Comparison of ENCODE assay signal across 29 cellular contexts in genomic region chrX:115036029-115036428, GRCh38. TPM values are rescaled to one million over a fixed set of nuclear protein-coding genes. Genes with fewer than 3 reads are reported as not detected.
"Had no signal": no experiment of that assay in that cellular context is flagged by ENCODE, and none has a peak within 500 bp of the region (broad histone marks: within the 10 kb centered on the region; RNA-seq: fewer than 3 reads in every experiment).

No MANE protein-coding gene starts in this region.

- H3K4me2 ChIP-seq: hepatocyte had no signal

- H3K27ac ChIP-seq: colonic mucosa, epithelial cell of prostate, esophagus squamous epithelium, gastrocnemius medialis, heart left ventricle, hepatocyte, left lung, lower lobe of right lung had no signal

- H3K36me3 ChIP-seq: colonic mucosa, esophagus squamous epithelium, gastrocnemius medialis, heart left ventricle, left lung, lower lobe of right lung had no signal

- H3K4me3 Mint-ChIP-seq: dendritic cell treated with granulocyte-macrophage colony-stimulating factor and Interleukin-4, amounts not matched to agents 40 ng/mL and 50 ng/mL, for 4 days; effector memory CD8-positive, alpha-beta T cell; endodermal cell; immature natural killer cell; memory B cell; mesothelial cell of epicardium; naive B cell; naive thymus-derived CD8-positive, alpha-beta T cell had no signal

- DNase-seq: colonic mucosa; cortex of kidney; effector CD8-positive, alpha-beta T cell; effector memory CD8-positive, alpha-beta T cell; endodermal cell; erythroblast; esophagus squamous epithelium; foreskin fibroblast; foreskin melanocyte; gastrocnemius medialis; heart left ventricle; hypothalamus; immature natural killer cell; islet precursor cell; left cardiac atrium; left lung; left ventricle myocardium superior; lower lobe of right lung; mucosa of descending colon; naive B cell; naive thymus-derived CD8-positive, alpha-beta T cell had no signal

- H3K9me3 ChIP-seq: colonic mucosa, esophagus squamous epithelium, gastrocnemius medialis, heart left ventricle, left lung, lower lobe of right lung, mucosa of descending colon had no signal

- H3K27me3 ChIP-seq: colonic mucosa, hepatocyte, left lung had no signal

- H3K4me3 ChIP-seq: colonic mucosa, esophagus squamous epithelium, gastrocnemius medialis, heart left ventricle, hepatocyte, left lung, lower lobe of right lung, mucosa of descending colon had no signal

- H3K36me3 Mint-ChIP-seq: immature natural killer cell; memory B cell; mesothelial cell of epicardium; naive B cell; naive thymus-derived CD8-positive, alpha-beta T cell had no signal

- H3K79me2 ChIP-seq: hepatocyte had no signal

- H3K4me1 ChIP-seq: colonic mucosa, gastrocnemius medialis, heart left ventricle, left lung, lower lobe of right lung had no signal

- H2AFZ ChIP-seq: hepatocyte had no signal

- H3K27me3 Mint-ChIP-seq: dendritic cell treated with granulocyte-macrophage colony-stimulating factor and Interleukin-4, amounts not matched to agents 40 ng/mL and 50 ng/mL, for 4 days; effector memory CD8-positive, alpha-beta T cell; memory B cell; naive B cell had no signal

- H3K27ac Mint-ChIP-seq: dendritic cell treated with granulocyte-macrophage colony-stimulating factor and Interleukin-4, amounts not matched to agents 40 ng/mL and 50 ng/mL, for 4 days; effector memory CD8-positive, alpha-beta T cell; endodermal cell; immature natural killer cell; memory B cell; mesothelial cell of epicardium; naive B cell; naive thymus-derived CD8-positive, alpha-beta T cell had no signal

- FAIRE-seq: endometrium had no signal

- H3K4me1 Mint-ChIP-seq: endodermal cell; immature natural killer cell; memory B cell; naive B cell; naive thymus-derived CD8-positive, alpha-beta T cell had no signal

- H3K9me3 Mint-ChIP-seq: endodermal cell had no signal

RNA-seq across cellular contexts. Expression of gene IL13RA2, which starts 18.6 kb away (rescaled TPM):
- total RNA-seq: endodermal cell; left ventricle myocardium superior; mesenteric fat pad; myocyte; naive thymus-derived CD8-positive, alpha-beta T cell had no signal
- polyA plus RNA-seq: hepatocyte; immature natural killer cell; naive thymus-derived CD8-positive, alpha-beta T cell had no signal
